27 cellular contexts compared by ENCODE assay signal in the genomic region with DNA sequence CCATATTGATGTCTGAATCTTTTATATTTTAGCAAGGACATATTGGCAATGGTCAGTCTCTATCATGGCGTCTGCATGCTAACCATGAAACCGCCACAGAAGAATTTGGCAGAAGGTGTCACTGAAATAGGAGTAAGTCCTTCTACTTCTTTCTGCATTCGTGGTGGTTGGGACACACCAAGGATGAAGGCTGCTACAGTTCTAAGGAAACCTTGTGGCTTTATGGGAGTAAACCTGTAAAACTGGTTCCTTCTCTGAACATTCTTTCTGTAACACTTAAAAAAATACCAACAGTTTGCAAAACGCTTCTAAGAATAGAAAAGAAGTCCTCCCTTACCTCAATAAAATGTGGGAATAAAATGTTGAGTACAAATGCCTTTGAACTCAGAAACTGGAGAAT.
DNase-seq lines count a peak whose midpoint lies in the region; TF ChIP-seq lines count a peak whose summit lies in the region.
"Had no signal": no experiment of that assay in that cellular context is flagged by ENCODE, and none has a peak within 500 bp of the region (broad histone marks: within the 10 kb centered on the region; RNA-seq: fewer than 3 reads in every experiment).

No MANE protein-coding gene starts in this region.

- no peaks in the 10 kb centered on the region for H3K9me2 ChIP-seq in hepatocyte (replicated peaks; ENCODE audit: insufficient read depth)

- DNase-seq in DMS79 (lab: John Stamatoyannopoulos, UW) (peak; percentile 13), DMS79 treated with DMSO at 0.1 percent for 48 hours (lab: John Stamatoyannopoulos, UW) (no peak), RPMI7951 (ENCODE audit: low read depth) (peak; percentile 58), hepatocyte (ENCODE audit: low spot score) (peak; percentile 31), thyroid gland (peak; percentile 67 to 68), germinal center (ENCODE audit: low spot score) (no peak), activated gamma-delta T cell treated with Interleukin-2 at 50 U/mL for 16 hours (no peak), occipital lobe (lab: John Stamatoyannopoulos, UW) (no peak)
- DNase-seq: activated CD4-positive, alpha-beta T cell treated with anti-CD3 and anti-CD28 coated beads, Interleukin-2, amount 50 U/mL, for 48 hours; activated CD8-positive, alpha-beta memory T cell treated with anti-CD3 and anti-CD28 coated beads, Interleukin-2, amount 50 U/mL, for 48 hours; activated naive CD8-positive, alpha-beta T cell treated with anti-CD3 and anti-CD28 coated beads, Interleukin-2, amount 50 U/mL, for 24 hours; brain microvascular endothelial cell; Calu3; head of caudate nucleus; left ventricle myocardium superior; NCI-H1436; NCI-H2107; NCI-H510A treated with DMSO at 0.1 percent for 48 hours; NK-92 treated with Interleukin-12 subunit alpha and Interleukin-12 subunit beta, amount 100 ng/mL, for 24 hours; RPMI8226; spleen; stimulated activated CD4-positive, alpha-beta T cell treated with anti-CD3 and anti-CD28 coated beads, Interleukin-4, amount 100 ng/mL, for 1 hour; stimulated activated naive CD4-positive, alpha-beta T cell; testis had no signal

- no peaks in the 10 kb centered on the region for H3K79me2 ChIP-seq in hepatocyte

- TF ChIP-seq CTCF in hepatocyte (IDR thresholded peaks at IDR 0.05; ENCODE audit: poor library complexity): no peak
- no peak for TF ChIP-seq CTCF in thyroid gland (IDR thresholded peaks at IDR 0.05)

- H2AFZ ChIP-seq in hepatocyte: no peak overlapping the region

- no peaks in the 10 kb centered on the region for H3K9me3 ChIP-seq in hepatocyte (ENCODE audit: low read depth)
- no peaks in the 10 kb centered on the region for H3K9me3 ChIP-seq in thyroid gland
- H3K9me3 ChIP-seq: spleen, testis had no signal

- H4K20me1 ChIP-seq in hepatocyte (ENCODE audit: insufficient read depth, poor library complexity, severe bottlenecking): no peaks in the 10 kb centered on the region

- H3K4me2 ChIP-seq in hepatocyte: no peak overlapping the region

- WGBS in hepatocyte (ENCODE audit: low lambda C conversion rate, missing lambda C conversion rate): 52% methylated on average over 4 of the region's 4 CpGs
- WGBS in thyroid gland, 2 donors: 22 to 36% methylated on average over 4 of the region's 4 CpGs

- H3K36me3 ChIP-seq in hepatocyte (replicated peaks; ENCODE audit: insufficient read depth, low read depth) (no peaks in the 10 kb centered on the region), thyroid gland (no peaks in the 10 kb centered on the region)
- H3K36me3 ChIP-seq: brain microvascular endothelial cell, spleen had no signal

- peak overlapping the region; percentile 18 for H3K27ac ChIP-seq in hepatocyte
- H3K27ac ChIP-seq in thyroid gland: peak overlapping the region; percentile 79 to 85 (median 85)
- H3K27ac ChIP-seq: 22Rv1, brain microvascular endothelial cell, coronary artery, HL-60, spleen, testis had no signal

- peaks cover 20% of the 10 kb centered on the region for H3K4me1 ChIP-seq in hepatocyte (ENCODE audit: insufficient read depth)
- H3K4me1 ChIP-seq in thyroid gland: peaks cover 26 to 28% of the 10 kb centered on the region in 2 donors
- H3K4me1 ChIP-seq: spleen, testis had no signal

- H3K27me3 ChIP-seq in hepatocyte: no peaks in the 10 kb centered on the region
- no peaks in the 10 kb centered on the region for H3K27me3 ChIP-seq in thyroid gland
- H3K27me3 ChIP-seq: brain microvascular endothelial cell, testis had no signal

- H3K4me3 ChIP-seq in hepatocyte (no peak overlapping the region), thyroid gland (replicated peaks in 1 of 3) (no peak overlapping the region)
- H3K4me3 ChIP-seq: coronary artery, spleen, testis had no signal

- peak in 1 of 2 donors; percentile 41 for TF ChIP-seq POLR2A in thyroid gland (IDR thresholded peaks at IDR 0.05)

- intact Hi-C loops in thyroid gland (cut with DNase I): no loop called here

Comparison
In these comparisons a context has a peak if more than half of its experiments do, and no peak if none do; other contexts are left out.
1. DNase-seq: peak in DMS79 (single experiment), RPMI7951 (single experiment), hepatocyte (single experiment) and thyroid gland (2 of 2); none in DMS79 treated with DMSO at 0.1 percent for 48 hours (single experiment), germinal center (single experiment), activated gamma-delta T cell treated with Interleukin-2 at 50 U/mL for 16 hours (single experiment) and occipital lobe (single experiment).